ENCODE assay signal across 1 cellular context in the genomic region with DNA sequence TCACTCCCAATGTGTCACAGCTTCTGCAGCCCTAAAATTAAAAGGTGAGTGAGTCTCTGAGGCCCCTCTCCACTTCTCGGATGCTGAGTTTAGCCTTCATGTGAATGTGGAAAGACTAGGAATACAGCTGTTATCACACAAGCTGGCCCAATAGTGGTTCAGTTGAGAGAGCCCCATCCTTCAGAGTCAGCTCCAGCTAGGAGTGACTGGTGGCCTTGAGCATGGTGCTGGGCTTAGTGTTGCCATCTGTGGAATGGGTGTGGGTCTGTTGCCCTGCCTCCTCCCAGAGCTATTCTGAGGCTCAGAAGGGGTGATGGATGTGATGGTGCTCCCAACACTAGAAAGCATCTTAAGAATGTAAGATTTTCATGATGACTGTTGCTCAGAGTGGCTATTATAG.
TF ChIP-seq lines count a peak whose summit lies in the region.

No MANE protein-coding gene starts in this region.

TF ChIP-seq in HepG2, 621 proteins besides CTCF, POLR2A, EP300 and RAD21 (continued from another document):
- TF ChIP-seq, protein P1, sequence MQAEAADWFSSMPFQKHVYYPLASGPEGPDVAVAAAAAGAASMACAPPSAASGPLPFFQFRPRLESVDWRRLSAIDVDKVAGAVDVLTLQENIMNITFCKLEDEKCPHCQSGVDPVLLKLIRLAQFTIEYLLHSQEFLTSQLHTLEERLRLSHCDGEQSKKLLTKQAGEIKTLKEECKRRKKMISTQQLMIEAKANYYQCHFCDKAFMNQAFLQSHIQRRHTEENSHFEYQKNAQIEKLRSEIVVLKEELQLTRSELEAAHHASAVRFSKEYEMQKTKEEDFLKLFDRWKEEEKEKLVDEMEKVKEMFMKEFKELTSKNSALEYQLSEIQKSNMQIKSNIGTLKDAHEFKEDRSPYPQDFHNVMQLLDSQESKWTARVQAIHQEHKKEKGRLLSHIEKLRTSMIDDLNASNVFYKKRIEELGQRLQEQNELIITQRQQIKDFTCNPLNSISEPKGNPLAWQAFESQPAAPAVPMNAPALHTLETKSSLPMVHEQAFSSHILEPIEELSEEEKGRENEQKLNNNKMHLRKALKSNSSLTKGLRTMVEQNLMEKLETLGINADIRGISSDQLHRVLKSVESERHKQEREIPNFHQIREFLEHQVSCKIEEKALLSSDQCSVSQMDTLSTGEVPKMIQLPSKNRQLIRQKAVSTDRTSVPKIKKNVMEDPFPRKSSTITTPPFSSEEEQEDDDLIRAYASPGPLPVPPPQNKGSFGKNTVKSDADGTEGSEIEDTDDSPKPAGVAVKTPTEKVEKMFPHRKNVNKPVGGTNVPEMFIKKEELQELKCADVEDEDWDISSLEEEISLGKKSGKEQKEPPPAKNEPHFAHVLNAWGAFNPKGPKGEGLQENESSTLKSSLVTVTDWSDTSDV (CRISPR knock-in tag; IDR thresholded peaks at IDR 0.05), result no peak
- TF ChIP-seq REXO4 (CRISPR knock-in tag; IDR thresholded peaks at IDR 0.05; ENCODE audit: borderline replicate concordance) (no peak), CHD4 (IDR thresholded peaks at IDR 0.05; ENCODE audit: borderline replicate concordance, low read length) (no peak), ZNF484 (CRISPR knock-in tag; IDR thresholded peaks at IDR 0.05; ENCODE audit: borderline replicate concordance, low read depth) (no peak)
- TF ChIP-seq, protein P2, sequence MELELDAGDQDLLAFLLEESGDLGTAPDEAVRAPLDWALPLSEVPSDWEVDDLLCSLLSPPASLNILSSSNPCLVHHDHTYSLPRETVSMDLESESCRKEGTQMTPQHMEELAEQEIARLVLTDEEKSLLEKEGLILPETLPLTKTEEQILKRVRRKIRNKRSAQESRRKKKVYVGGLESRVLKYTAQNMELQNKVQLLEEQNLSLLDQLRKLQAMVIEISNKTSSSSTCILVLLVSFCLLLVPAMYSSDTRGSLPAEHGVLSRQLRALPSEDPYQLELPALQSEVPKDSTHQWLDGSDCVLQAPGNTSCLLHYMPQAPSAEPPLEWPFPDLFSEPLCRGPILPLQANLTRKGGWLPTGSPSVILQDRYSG (CRISPR knock-in tag; IDR thresholded peaks at IDR 0.05), result no peak
